In the genomic region with DNA sequence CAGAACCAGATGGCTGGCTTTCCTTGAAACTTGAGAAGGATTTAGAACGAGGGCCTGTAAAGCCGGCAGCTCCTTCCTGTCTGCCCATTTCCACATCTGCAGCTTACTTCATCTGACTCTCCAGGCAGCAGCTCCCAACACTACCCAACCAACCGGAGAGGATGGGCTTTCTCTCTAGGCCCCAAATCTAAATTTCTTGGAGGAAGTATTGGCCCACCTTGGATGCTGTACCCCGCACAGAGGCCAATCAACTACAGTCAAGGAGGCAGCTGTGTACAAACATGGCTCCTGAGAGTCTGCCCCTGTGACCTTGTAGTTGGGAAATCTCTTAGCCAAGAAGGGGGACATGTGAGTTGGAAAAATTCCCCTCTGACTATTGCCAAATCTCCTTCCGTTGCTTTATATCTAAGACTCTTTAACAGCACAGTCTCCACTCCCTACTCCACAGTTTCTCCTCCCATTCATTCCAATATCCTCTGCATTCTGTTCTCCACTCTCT, we compare ENCODE assay signal across 10 cellular contexts. TPM values are rescaled to one million over a fixed set of nuclear protein-coding genes. Genes with fewer than 3 reads are reported as not detected.
DNase-seq lines count a peak whose midpoint lies in the region; ATAC-seq and TF ChIP-seq lines count a peak whose summit lies in the region.
"Had no signal": no experiment of that assay in that cellular context is flagged by ENCODE, and none has a peak within 500 bp of the region (broad histone marks: within the 10 kb centered on the region; RNA-seq: fewer than 3 reads in every experiment).

No MANE protein-coding gene starts in this region.

- no peak overlapping the region for H3K4me3 ChIP-seq in psoas muscle
- H3K4me3 ChIP-seq: cardiac muscle cell had no signal

- 24 to 37% (median 27%) methylated on average over 5 of the region's 5 CpGs for WGBS in psoas muscle, 3 donors

- H3K36me3 ChIP-seq in psoas muscle (ENCODE audit: insufficient read depth in 1 of 2, low read depth in 1 of 2): no peaks in the 10 kb centered on the region
- H3K36me3 ChIP-seq: cardiac muscle cell had no signal

- intact Hi-C loops in psoas muscle (cut with DNase I): loop anchor here in 1 of 2 donors (5.0 kb wide), 1 partner anchor 72 kb away; no protein-coding TSS in a partner anchor

- H3K27ac ChIP-seq in psoas muscle: no peak overlapping the region
- H3K27ac ChIP-seq: cardiac muscle cell had no signal

- no peaks in the 10 kb centered on the region for H3K27me3 ChIP-seq in psoas muscle (ENCODE audit: insufficient read depth in 3 of 3, low read length in 2 of 3)
- H3K27me3 ChIP-seq: cardiac muscle cell had no signal

- DNase-seq in EH (ENCODE audit: low read depth) (peak; percentile 71), NCI-H345 (lab: John Stamatoyannopoulos, UW) (peak; percentile 41), fibroblast of gingiva (ENCODE audit: low read depth) (peak; percentile 90), psoas muscle (peak; percentile 15 to 57), NCI-H1694 treated with DMSO at 0.1 percent for 48 hours (lab: John Stamatoyannopoulos, UW) (no peak)
- no peak for DNase-seq in activated T-cell treated with anti-CD3 and anti-CD28 coated beads, Interleukin-2, amount 50 U/mL, for 48 hours
- DNase-seq in activated T-cell treated with anti-CD3 and anti-CD28 coated beads, Interleukin-2, amount 50 U/mL, for 1 hour: no peak
- DNase-seq: mesendoderm had no signal

- ATAC-seq in psoas muscle: peak in 3 of 4 donors; percentile 58 to 72 (median 67)
- no peak for ATAC-seq in GM18858 (IDR thresholded peaks at IDR 0.05; ENCODE audit: unreplicated experiment)

- no peaks in the 10 kb centered on the region for H3K4me1 ChIP-seq in psoas muscle

- TF ChIP-seq CTCF in psoas muscle (IDR thresholded peaks at IDR 0.05): no peak

- H3K9me3 ChIP-seq in psoas muscle: no peaks in the 10 kb centered on the region

RNA-seq across cellular contexts. Expression of a gene that starts 8.0 kb away (rescaled TPM):
- total RNA-seq in psoas muscle: 10 to 100 TPM; 10.2 to 12.5 (median 11.2) TPM
- polyA plus RNA-seq in psoas muscle: 1 to 10 TPM; 3.2 to 8.9 (median 7.0) TPM

Comparison
In these comparisons a context has a peak if more than half of its experiments do, and no peak if none do; other contexts are left out.
1. DNase-seq: peak in EH (single experiment), NCI-H345 (single experiment), fibroblast of gingiva (single experiment) and psoas muscle (2 of 2); none in activated T-cell treated with anti-CD3 and anti-CD28 coated beads, Interleukin-2, amount 50 U/mL, for 48 hours (0 of 2), activated T-cell treated with anti-CD3 and anti-CD28 coated beads, Interleukin-2, amount 50 U/mL, for 1 hour (single experiment) and NCI-H1694 treated with DMSO at 0.1 percent for 48 hours (single experiment).